8 cellular contexts compared by ENCODE assay signal in the genomic region with DNA sequence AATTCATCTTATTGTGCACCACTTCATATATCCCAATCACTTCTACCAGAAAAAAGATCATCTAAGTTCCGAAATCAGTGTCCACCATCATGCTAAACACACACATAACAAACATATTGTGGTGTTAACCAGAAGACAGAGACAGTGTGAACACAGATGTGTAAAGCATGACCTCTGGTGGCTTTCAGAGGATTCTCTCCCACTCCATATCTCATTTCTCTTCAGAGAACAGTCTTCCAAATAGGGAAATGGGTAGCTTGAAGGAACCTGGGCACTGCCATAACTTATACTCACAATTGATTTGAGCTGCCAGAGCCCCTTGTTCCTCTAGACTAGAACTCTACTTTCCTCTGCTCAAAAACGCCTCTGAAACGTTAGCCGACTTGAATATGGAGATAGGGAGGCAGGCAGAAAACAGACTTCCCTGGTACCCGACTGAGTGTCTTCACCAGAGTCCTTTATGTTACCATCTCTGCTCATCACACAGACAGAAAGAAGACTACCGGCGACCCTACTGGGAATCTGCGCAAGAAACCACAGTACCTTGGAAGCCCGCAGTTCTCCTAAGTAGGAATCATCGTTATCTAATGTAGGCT. TPM values are rescaled to one million over a fixed set of nuclear protein-coding genes. Genes with fewer than 3 reads are reported as not detected.
DNase-seq lines count a peak whose midpoint lies in the region; ATAC-seq and TF ChIP-seq lines count a peak whose summit lies in the region.

No MANE protein-coding gene starts in this region.

- H3F3A ChIP-seq in smooth muscle cell (ENCODE audit: low read depth) = no peaks in the 10 kb centered on the region

- peak overlapping the region; percentile 92 for H3K9ac ChIP-seq in smooth muscle cell (ENCODE audit: low read depth)

- peaks cover 19% of the 10 kb centered on the region for H3K27me3 ChIP-seq in HL-60 (ENCODE audit: insufficient read depth, poor library complexity, severe bottlenecking)
- peaks cover 44% of the 10 kb centered on the region for H3K27me3 ChIP-seq in smooth muscle cell (ENCODE audit: low read depth)

- peak overlapping the region; percentile 86 for H3K4me2 ChIP-seq in smooth muscle cell

- H2AFZ ChIP-seq in smooth muscle cell (ENCODE audit: low read depth) = no peak overlapping the region

- intact Hi-C loops in left cardiac atrium (cut with DNase I) = loop anchor here in 1 of 2 donors (10.0 kb wide), 1 partner anchor 147 kb away; the partner anchor contains the start of gene CLCC1

- H3K4me3 ChIP-seq in HL-60 (replicated peaks; ENCODE audit: insufficient read depth, low read length) (no peak overlapping the region), smooth muscle cell (peak overlapping the region; percentile 50)

- no peaks in the 10 kb centered on the region for H3K79me2 ChIP-seq in smooth muscle cell (ENCODE audit: low read depth)

- DNase-seq in A172 (ENCODE audit: low spot score) (peak; percentile 13), ELR (ENCODE audit: low read depth) (peak; percentile 63), HL-60 (ENCODE audit: low read depth in 1 of 2, low spot score in 1 of 2) (no peak), left cardiac atrium (no peak), smooth muscle cell (lab: John Stamatoyannopoulos, UW; ENCODE audit: unreplicated experiment) (no peak)
- no peak for DNase-seq in stimulated activated CD4-positive, alpha-beta T cell treated with anti-CD3 and anti-CD28 coated beads, Interleukin-4, amount 100 ng/mL, for 1 hour
- no peak for DNase-seq in stimulated activated CD4-positive, alpha-beta T cell treated with anti-CD3 and anti-CD28 coated beads, Interleukin-4, amount 100 ng/mL, for 24 hours

- H4K20me1 ChIP-seq in smooth muscle cell (ENCODE audit: low read depth) = no peaks in the 10 kb centered on the region

- H3K36me3 ChIP-seq in smooth muscle cell (ENCODE audit: low read depth) = no peaks in the 10 kb centered on the region

- H3K4me1 ChIP-seq in smooth muscle cell (ENCODE audit: low read depth) = no peaks in the 10 kb centered on the region

- H3K9me3 ChIP-seq in smooth muscle cell (replicated peaks; ENCODE audit: low read depth) = no peaks in the 10 kb centered on the region

- H3K27ac ChIP-seq in HL-60 (replicated peaks) = peak overlapping the region; percentile 22
- peak overlapping the region; percentile 70; the same call in 1 of the 2 replicates for H3K27ac ChIP-seq in VCaP
- peak overlapping the region; percentile 76 for H3K27ac ChIP-seq in smooth muscle cell (ENCODE audit: low read depth)

- no peak for TF ChIP-seq CTCF in HL-60 (IDR thresholded peaks at IDR 0.05; ENCODE audit: insufficient read depth, low read length)
- TF ChIP-seq CTCF in VCaP (conservative IDR thresholded peaks at IDR 0.05) = no peak
- peak; percentile 23 for TF ChIP-seq CTCF in smooth muscle cell (IDR thresholded peaks at IDR 0.05; ENCODE audit: borderline replicate concordance, insufficient read depth, poor library complexity, severe bottlenecking)

- peak; percentile 58 to 60 for ATAC-seq in left cardiac atrium

- WGBS in smooth muscle cell (ENCODE audit: low lambda C conversion rate) = 48% methylated on average over 10 of the region's 10 CpGs

RNA-seq across cellular contexts. Expression of gene ELAPOR1, which starts 1.8 kb away (rescaled TPM):
- 1.7 and 3.2 TPM in 2 replicates for total RNA-seq in A172 (2014; rRNA removed; shearing (Covaris generic))
- total RNA-seq in left cardiac atrium (under 1 TPM; 0.21 to 0.39 TPM), smooth muscle cell (3.5 and 4.8 TPM in 2 replicates)
- 2.6 and 3.5 TPM in 2 replicates for polyA plus RNA-seq in smooth muscle cell

RNA-seq across cellular contexts. Expression of gene TMEM167B, which starts 21.6 kb away (rescaled TPM):
- total RNA-seq in A172 (2014; rRNA removed; shearing (Covaris generic)) = 16.0 and 17.2 TPM in 2 replicates
- total RNA-seq in left cardiac atrium (10 to 100 TPM; 34.3 to 47.2 TPM), smooth muscle cell (31.6 and 45.8 TPM in 2 replicates)
- polyA plus RNA-seq in smooth muscle cell = 22.4 and 24.2 TPM in 2 replicates

RNA-seq across cellular contexts. Expression of gene TAF13, which starts 36.4 kb away (rescaled TPM):
- total RNA-seq in A172 (2014; rRNA removed; shearing (Covaris generic)) = 66.7 and 78.1 TPM in 2 replicates
- total RNA-seq in left cardiac atrium (10 to 100 TPM; 47.1 to 56.7 TPM), smooth muscle cell (110 and 165 TPM in 2 replicates)
- polyA plus RNA-seq in smooth muscle cell = 30.1 and 30.3 TPM in 2 replicates

Comparison
In these comparisons a context has a peak if more than half of its experiments do, and no peak if none do; other contexts are left out.
1. DNase-seq: peak in A172 (single experiment) and ELR (single experiment); none in HL-60 (0 of 2), left cardiac atrium (single experiment), smooth muscle cell (single experiment), stimulated activated CD4-positive, alpha-beta T cell treated with anti-CD3 and anti-CD28 coated beads, Interleukin-4, amount 100 ng/mL, for 1 hour (single experiment) and stimulated activated CD4-positive, alpha-beta T cell treated with anti-CD3 and anti-CD28 coated beads, Interleukin-4, amount 100 ng/mL, for 24 hours (single experiment).
2. H3K27ac ChIP-seq: peak in every context shown above with its lines; median percentile 76 in smooth muscle cell; 70 in VCaP; 22 in HL-60.